8 cellular contexts compared by ENCODE assay signal in the genomic region with DNA sequence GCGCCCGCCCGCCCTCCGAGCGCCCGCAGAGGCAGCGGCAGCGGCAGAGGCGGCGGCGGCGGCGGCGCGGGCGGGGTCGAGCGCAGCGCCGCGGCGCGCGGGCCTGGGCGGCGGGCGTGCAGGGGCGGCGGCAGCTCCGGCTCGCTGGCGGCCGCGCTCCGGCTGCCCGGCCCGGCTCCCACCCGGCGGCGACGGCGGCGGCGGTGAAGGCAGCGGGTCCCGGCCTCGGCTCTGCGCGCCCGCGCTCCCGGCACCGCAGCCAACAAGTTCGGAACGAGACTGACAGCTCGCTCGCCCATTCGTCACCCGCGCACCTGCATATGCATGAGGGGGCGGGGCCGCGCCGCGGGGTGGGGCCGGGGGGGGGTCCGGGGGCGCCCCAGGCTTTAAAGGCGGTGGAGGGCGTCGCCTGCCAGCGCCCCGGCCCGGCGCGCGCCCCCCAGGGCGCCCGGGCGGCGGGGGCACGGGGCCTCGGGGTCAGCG.
DNase-seq lines count a peak whose midpoint lies in the region; ATAC-seq and TF ChIP-seq lines count a peak whose summit lies in the region.

Gene JAG2 (minus strand): TSS at position 281 of the 483 bp plus-strand sequence. CDS start 356 bp downstream, outside the sequence.

- TF ChIP-seq CTCF in OCI-LY1 (IDR thresholded peaks at IDR 0.05; ENCODE audit: low read length): no peak

- H4K20me1 ChIP-seq in OCI-LY1 (ENCODE audit: insufficient read depth, low read length): no peaks in the 10 kb centered on the region

- no peaks in the 10 kb centered on the region for H3K36me3 ChIP-seq in OCI-LY1 (ENCODE audit: insufficient read depth, low read length)

- intact Hi-C loops in posterior cingulate gyrus (cut with DNase I): loop anchor here (5.0 kb wide), 1 partner anchor 76 kb away; no protein-coding TSS in a partner anchor

- H3K4me2 ChIP-seq in OCI-LY1 (ENCODE audit: low read length): peak within 1 kb of the TSS; percentile 77

- no peak within 1 kb of the TSS for H2AFZ ChIP-seq in OCI-LY1 (ENCODE audit: low read length)

- peak; percentile 70 to 84 for DNase-seq in NCI-H2081 (lab: John Stamatoyannopoulos, UW)
- DNase-seq in NCI-H2081 treated with DMSO at 0.1 percent for 48 hours (lab: John Stamatoyannopoulos, UW): no peak
- DNase-seq in activated gamma-delta T cell treated with Interleukin-2 at 50 U/mL for 16 hours: peak; percentile 29
- DNase-seq in glomerular visceral epithelial cell (ENCODE audit: extremely low spot score): peak; percentile 46
- DNase-seq in posterior cingulate gyrus: peak in 9 of 10 donors; percentile 26 to 93 (median 63)

- H3K4me1 ChIP-seq in OCI-LY1 (ENCODE audit: insufficient read depth, low read length, severe bottlenecking): peaks cover 11% of the 10 kb centered on the region

- peaks cover 10% of the 10 kb centered on the region; the same call in 1 of the 2 replicates for H3K27me3 ChIP-seq in OCI-LY1 (ENCODE audit: insufficient read depth, low read length)

- no peaks in the 10 kb centered on the region for H3K79me2 ChIP-seq in OCI-LY1 (ENCODE audit: insufficient read depth, low read length)

- peak within 1 kb of the TSS; percentile 59 for H3K4me3 ChIP-seq in OCI-LY1 (ENCODE audit: low read depth, low read length, poor library complexity, severe bottlenecking)

- peak within 1 kb of the TSS; percentile 23; the same call in 1 of the 2 replicates for H3K9ac ChIP-seq in OCI-LY1 (ENCODE audit: low read length)

- H3K9me3 ChIP-seq in OCI-LY1 (ENCODE audit: low read length): no peaks in the 10 kb centered on the region

- no peaks in the 10 kb centered on the region for H3K9me2 ChIP-seq in OCI-LY1 (ENCODE audit: low read depth, low read length)

- ATAC-seq in HG02759 (IDR thresholded peaks at IDR 0.05; ENCODE audit: unreplicated experiment) (no peak), HG03354 (IDR thresholded peaks at IDR 0.05; ENCODE audit: poor library complexity, severe bottlenecking, unreplicated experiment) (no peak)

- H3F3A ChIP-seq in OCI-LY1 (ENCODE audit: insufficient read depth, low read length): no peaks in the 10 kb centered on the region

- no peak within 1 kb of the TSS for H3K27ac ChIP-seq in OCI-LY1 (ENCODE audit: low read depth, low read length, poor library complexity, severe bottlenecking)
